ENCODE assay signal across 8 cellular contexts in genomic region chr7:1838911-1839531, GRCh38.
DNase-seq lines count a peak whose midpoint lies in the region; ATAC-seq and TF ChIP-seq lines count a peak whose summit lies in the region.
"Not testable (repeated sequence)": the region's sequence is repeated elsewhere in the genome, so short reads cannot be mapped to it uniquely, and the experiment has no call there.

No MANE protein-coding gene starts in this region.

- H3K4me3 Mint-ChIP-seq in HFFc6 = peak overlapping the region; percentile 80
- H3K4me3 Mint-ChIP-seq in chondrocyte (ENCODE audit: unreplicated experiment) = not testable (repeated sequence)

- not testable (repeated sequence) for H3K27ac ChIP-seq in WERI-Rb-1; right cardiac atrium (ENCODE audit: low read length); aorta (ENCODE audit: low read depth in 1 of 2, low read length in 2 of 2)

- TF ChIP-seq CTCF in BE2C (IDR thresholded peaks at IDR 0.05; ENCODE audit: low read depth, low read length); HFFc6 (IDR thresholded peaks at IDR 0.05); WERI-Rb-1 (IDR thresholded peaks at IDR 0.05; ENCODE audit: low read depth, low read length); chondrocyte (IDR thresholded peaks at IDR 0.05); mucosa of descending colon (IDR thresholded peaks at IDR 0.05): not testable (repeated sequence)

- not testable (repeated sequence) for H3K4me1 ChIP-seq in BE2C; right cardiac atrium (ENCODE audit: control insufficient read depth, insufficient read depth, low read length); mucosa of descending colon (ENCODE audit: low read depth); aorta (ENCODE audit: control insufficient read depth in 1 of 2, insufficient read depth in 2 of 2, low read length in 2 of 2)

- peak overlapping the region; percentile 88 for H3K27ac Mint-ChIP-seq in HFFc6
- not testable (repeated sequence) for H3K27ac Mint-ChIP-seq in chondrocyte (ENCODE audit: unreplicated experiment)

- ATAC-seq in right cardiac atrium, mucosa of descending colon: not testable (repeated sequence)
- ATAC-seq in aorta (ENCODE audit: low FRiP score) = peak; percentile 27

- H3K9me3 Mint-ChIP-seq in HFFc6; chondrocyte (ENCODE audit: low read depth): not testable (repeated sequence)

- H3K36me3 Mint-ChIP-seq in HFFc6 (ENCODE audit: low read depth) = peaks cover 19% of the 10 kb centered on the region
- H3K36me3 Mint-ChIP-seq in chondrocyte (ENCODE audit: low read depth) = not testable (repeated sequence)

- H3K4me3 ChIP-seq in BE2C (ENCODE audit: low read depth, low read length); WERI-Rb-1 (ENCODE audit: low read depth, low read length); right cardiac atrium (ENCODE audit: low read length); mucosa of descending colon; aorta (ENCODE audit: low read length in 2 of 2): not testable (repeated sequence)

- H3K9me3 ChIP-seq in BE2C; WERI-Rb-1 (ENCODE audit: severe bottlenecking); right cardiac atrium (ENCODE audit: control insufficient read depth, low read length); mucosa of descending colon; aorta (ENCODE audit: control insufficient read depth, low read length): not testable (repeated sequence)

- not testable (repeated sequence) for H3K27me3 Mint-ChIP-seq in HFFc6 (ENCODE audit: insufficient read depth); chondrocyte (ENCODE audit: low read depth)

- peaks cover 36% of the 10 kb centered on the region for H3K4me1 Mint-ChIP-seq in HFFc6 (ENCODE audit: low read depth)
- not testable (repeated sequence) for H3K4me1 Mint-ChIP-seq in chondrocyte (ENCODE audit: low read depth)

- intact Hi-C loops in right cardiac atrium (cut with DNase I); mucosa of descending colon (cut with DNase I, micrococcal nuclease); aorta (cut with DNase I): not testable (repeated sequence)

- 90% methylated on average over 21 of the region's 21 CpGs for WGBS in right cardiac atrium
- 90 to 93% methylated on average over 21 of the region's 21 CpGs for WGBS in aorta, 2 donors

- H3K36me3 ChIP-seq in BE2C; WERI-Rb-1; mucosa of descending colon (ENCODE audit: low read depth); aorta (ENCODE audit: control insufficient read depth in 1 of 2, insufficient read depth in 2 of 2, low read length in 1 of 2): not testable (repeated sequence)

- not testable (repeated sequence) for H3K27me3 ChIP-seq in BE2C; WERI-Rb-1 (ENCODE audit: insufficient read depth, low read depth, severe bottlenecking); right cardiac atrium (ENCODE audit: control insufficient read depth, insufficient read depth); aorta (ENCODE audit: control insufficient read depth in 1 of 2, insufficient read depth in 2 of 2, low read length in 1 of 2)

- DNase-seq in BE2C (peak; percentile 37), WERI-Rb-1 (peak; percentile 4), chondrocyte (ENCODE audit: low spot score) (peak; percentile 59), right cardiac atrium (peak in 2 of 3 donors; percentile 9 to 35), mucosa of descending colon (peak in 2 of 3 donors; percentile 11 to 24), retina (peak; percentile 8), aorta (peak; percentile 36 to 46)
- not testable (repeated sequence) for DNase-seq in HFFc6
